In genomic region chr6:43669922-43670622, GRCh38 we compare ENCODE assay signal across 1 cellular context.
TF ChIP-seq lines count a peak whose summit lies in the region.

No MANE protein-coding gene starts in this region.

TF ChIP-seq in HCT116, 20 proteins besides CTCF, POLR2A, EP300 and RAD21 (continued from another document):
- TF ChIP-seq CEBPB (IDR thresholded peaks at IDR 0.05; ENCODE audit: low read depth) = no peak
- TF ChIP-seq ZFX (IDR thresholded peaks at IDR 0.05) = no peak
- TF ChIP-seq SP1 (IDR thresholded peaks at IDR 0.05; ENCODE audit: low read depth) = no peak
TF ChIP-seq in HCT116: peak in this region for 0.
